ENCODE assay signal across 12 cellular contexts in genomic region chr6:41976794-41977484, GRCh38.
DNase-seq lines count a peak whose midpoint lies in the region; ATAC-seq and FAIRE-seq lines count a peak whose summit lies in the region.
"Had no signal": no experiment of that assay in that cellular context is flagged by ENCODE, and none has a peak within 500 bp of the region (broad histone marks: within the 10 kb centered on the region; RNA-seq: fewer than 3 reads in every experiment).

No MANE protein-coding gene starts in this region.

- peaks cover 27% of the 10 kb centered on the region for H3K4me1 ChIP-seq in ACC112 (ENCODE audit: control insufficient read depth, insufficient read depth, low read length, unreplicated experiment)
- H3K4me1 ChIP-seq: vagina had no signal

- no peak overlapping the region for H3K4me3 ChIP-seq in ACC112 (ENCODE audit: low read depth, low read length)
- H3K4me3 ChIP-seq: vagina had no signal

- no peak overlapping the region for H2AFZ ChIP-seq in ACC112 (ENCODE audit: low read length, unreplicated experiment)

- H3K4me3 Mint-ChIP-seq in activated T-cell treated with anti-CD3 and anti-CD28 coated beads, Interleukin-2, amount 50 U/mL, for 24 hours = peak overlapping the region; percentile 68

- ATAC-seq in GM19463 (IDR thresholded peaks at IDR 0.05; ENCODE audit: unreplicated experiment) = no peak

- H3K4me1 Mint-ChIP-seq in activated T-cell treated with anti-CD3 and anti-CD28 coated beads, Interleukin-2, amount 50 U/mL, for 24 hours (ENCODE audit: low read depth) = peaks cover 80% of the 10 kb centered on the region

- no peaks in the 10 kb centered on the region for H3K9me3 Mint-ChIP-seq in activated T-cell treated with anti-CD3 and anti-CD28 coated beads, Interleukin-2, amount 50 U/mL, for 24 hours

- FAIRE-seq in GM19239 (lab: Jason Lieb, UNC) = peak; percentile 40
- FAIRE-seq: G401.6 had no signal

- peak overlapping the region; percentile 40 for H3K27ac ChIP-seq in ACC112 (ENCODE audit: low read depth, low read length)
- H3K27ac ChIP-seq: vagina had no signal

- peaks cover 17% of the 10 kb centered on the region for H3K79me2 ChIP-seq in ACC112 (ENCODE audit: control insufficient read depth, insufficient read depth, low read length, unreplicated experiment)

- DNase-seq in GM19239 (ENCODE audit: insufficient read length, low spot score) = no peak
- DNase-seq in activated T-cell treated with anti-CD3 and anti-CD28 coated beads, Interleukin-2, amount 50 U/mL, for 24 hours = peak; percentile 52
- DNase-seq in hepatic stellate cell (ENCODE audit: low spot score) = peak; percentile 74
- no peak for DNase-seq in NCI-H1417 treated with DMSO at 0.1 percent for 48 hours (lab: John Stamatoyannopoulos, UW)
- DNase-seq in NCI-H1436 treated with DMSO at 0.1 percent for 48 hours (lab: John Stamatoyannopoulos, UW) = no peak
- DNase-seq in NK-92 treated with Interleukin-12 subunit alpha and Interleukin-12 subunit beta, amount 100 ng/mL, for 24 hours (lab: John Stamatoyannopoulos, UW) = no peak
- DNase-seq: anterior cingulate cortex, SIG-M5 had no signal

- H3K27me3 Mint-ChIP-seq in activated T-cell treated with anti-CD3 and anti-CD28 coated beads, Interleukin-2, amount 50 U/mL, for 24 hours = no peaks in the 10 kb centered on the region

- H3K36me3 Mint-ChIP-seq in activated T-cell treated with anti-CD3 and anti-CD28 coated beads, Interleukin-2, amount 50 U/mL, for 24 hours (ENCODE audit: low read depth) = peaks cover 19% of the 10 kb centered on the region

- peak overlapping the region; percentile 98 for H3K27ac Mint-ChIP-seq in activated T-cell treated with anti-CD3 and anti-CD28 coated beads, Interleukin-2, amount 50 U/mL, for 24 hours

- no peaks in the 10 kb centered on the region for H3K36me3 ChIP-seq in ACC112 (ENCODE audit: insufficient read depth, low read length)
- H3K36me3 ChIP-seq: vagina had no signal

- H3K27me3 ChIP-seq in ACC112 (ENCODE audit: insufficient read depth, low read length) = no peaks in the 10 kb centered on the region
- H3K27me3 ChIP-seq: vagina had no signal

Comparison
In these comparisons a context has a peak if more than half of its experiments do, and no peak if none do; other contexts are left out.
1. DNase-seq: peak in activated T-cell treated with anti-CD3 and anti-CD28 coated beads, Interleukin-2, amount 50 U/mL, for 24 hours (single experiment) and hepatic stellate cell (single experiment); none in GM19239 (single experiment), NCI-H1417 treated with DMSO at 0.1 percent for 48 hours (single experiment), NCI-H1436 treated with DMSO at 0.1 percent for 48 hours (single experiment) and NK-92 treated with Interleukin-12 subunit alpha and Interleukin-12 subunit beta, amount 100 ng/mL, for 24 hours (single experiment).